Comparison of ENCODE assay signal across 14 cellular contexts in genomic region chr4:74308215-74308614, GRCh38. TPM values are rescaled to one million over a fixed set of nuclear protein-coding genes. Genes with fewer than 3 reads are reported as not detected.
DNase-seq lines count a peak whose midpoint lies in the region; TF ChIP-seq lines count a peak whose summit lies in the region.
"Had no signal": no experiment of that assay in that cellular context is flagged by ENCODE, and none has a peak within 500 bp of the region (broad histone marks: within the 10 kb centered on the region; RNA-seq: fewer than 3 reads in every experiment).

EPGN (plus strand) TSS chr4:74308470; CDS start chr4:74308534, 64 bp downstream.

- CTCF ChIA-PET in activated naive CD4-positive, alpha-beta T cell treated with anti-CD3 and anti-CD28 coated beads, Interleukin-2, amount 10 ng/mL, durations not matched to agents 7 days and 5 days (lab: Charles Lee), result no interaction called here
- CTCF ChIA-PET in RWPE1 (lab: Yijun Ruan, JAX), result interaction anchor here (1.4 kb wide), 1 partner anchor 119 kb away, joined by 4 read pairs; no protein-coding TSS in a partner anchor

- peak within 1 kb of the TSS; percentile 2 to 31 (median 16) for H3K4me3 ChIP-seq in esophagus squamous epithelium
- no peak within 1 kb of the TSS for H3K4me3 ChIP-seq in suprapubic skin

- POLR2A ChIA-PET in RWPE1 (lab: Yijun Ruan, JAX; ENCODE audit: low non-redundant PET), result no interaction called here

- H3K36me3 ChIP-seq in esophagus squamous epithelium, result peaks cover 0 to 9% (median 0%) of the 10 kb centered on the region in 3 donors
- no peaks in the 10 kb centered on the region for H3K36me3 ChIP-seq in suprapubic skin

- H3K27me3 Mint-ChIP-seq in activated naive CD4-positive, alpha-beta T cell treated with anti-CD3 and anti-CD28 coated beads, Interleukin-2, amount 10 ng/mL, durations not matched to agents 7 days and 5 days, result no peaks in the 10 kb centered on the region
- H3K27me3 Mint-ChIP-seq in nephron progenitor cell (ENCODE audit: low read depth, poor library complexity), result no peaks in the 10 kb centered on the region

- H3K4me1 ChIP-seq in esophagus squamous epithelium (peaks cover 0 to 15% (median 3%) of the 10 kb centered on the region in 3 donors), suprapubic skin (peaks cover 5% of the 10 kb centered on the region)

- H3K4me3 Mint-ChIP-seq in activated naive CD4-positive, alpha-beta T cell treated with anti-CD3 and anti-CD28 coated beads, Interleukin-2, amount 10 ng/mL, durations not matched to agents 7 days and 5 days, result no peak within 1 kb of the TSS
- no peak within 1 kb of the TSS for H3K4me3 Mint-ChIP-seq in nephron progenitor cell
- H3K4me3 Mint-ChIP-seq: WTC11 had no signal

- peaks cover 8% of the 10 kb centered on the region for H3K4me1 Mint-ChIP-seq in activated naive CD4-positive, alpha-beta T cell treated with anti-CD3 and anti-CD28 coated beads, Interleukin-2, amount 10 ng/mL, durations not matched to agents 7 days and 5 days
- no peaks in the 10 kb centered on the region for H3K4me1 Mint-ChIP-seq in nephron progenitor cell
- H3K4me1 Mint-ChIP-seq: WTC11 had no signal

- no peaks in the 10 kb centered on the region for H3K9me3 Mint-ChIP-seq in activated naive CD4-positive, alpha-beta T cell treated with anti-CD3 and anti-CD28 coated beads, Interleukin-2, amount 10 ng/mL, durations not matched to agents 7 days and 5 days
- no peaks in the 10 kb centered on the region for H3K9me3 Mint-ChIP-seq in nephron progenitor cell
- H3K9me3 Mint-ChIP-seq: WTC11 had no signal

- no peaks in the 10 kb centered on the region for H3K27me3 ChIP-seq in esophagus squamous epithelium
- H3K27me3 ChIP-seq in suprapubic skin, result no peaks in the 10 kb centered on the region

- H3K36me3 Mint-ChIP-seq in activated naive CD4-positive, alpha-beta T cell treated with anti-CD3 and anti-CD28 coated beads, Interleukin-2, amount 10 ng/mL, durations not matched to agents 7 days and 5 days, result no peaks in the 10 kb centered on the region
- H3K36me3 Mint-ChIP-seq in nephron progenitor cell (ENCODE audit: low read depth), result no peaks in the 10 kb centered on the region
- H3K36me3 Mint-ChIP-seq: WTC11 had no signal

- peak within 1 kb of the TSS; percentile 58 for H3K27ac Mint-ChIP-seq in activated naive CD4-positive, alpha-beta T cell treated with anti-CD3 and anti-CD28 coated beads, Interleukin-2, amount 10 ng/mL, durations not matched to agents 7 days and 5 days
- H3K27ac Mint-ChIP-seq in nephron progenitor cell, result no peak within 1 kb of the TSS
- H3K27ac Mint-ChIP-seq: WTC11 had no signal

- peak; percentile 28 for DNase-seq in activated naive CD4-positive, alpha-beta T cell treated with anti-CD3 and anti-CD28 coated beads, Interleukin-2, amount 10 ng/mL, durations not matched to agents 7 days and 5 days
- DNase-seq in activated naive CD4-positive, alpha-beta T cell treated with Interleukin-2 at 50 U/mL for 16 hours, result no peak
- DNase-seq in RWPE1 (ENCODE audit: low spot score), result peak; percentile 44
- DNase-seq in esophagus squamous epithelium (lab: John Stamatoyannopoulos, UW), result no peak
- DNase-seq in suprapubic skin (ENCODE audit: low spot score in 2 of 2), result no peak
- no peak for DNase-seq in AG08395 (ENCODE audit: low spot score)
- no peak for DNase-seq in nephron progenitor cell
- DNase-seq in SK-N-DZ (ENCODE audit: low spot score), result no peak
- DNase-seq: DMS 273 treated with DMSO at 0.1 percent for 48 hours, NCI-H1436 treated with DMSO at 0.1 percent for 48 hours, NCI-H526, T-helper 1 cell had no signal

- TF ChIP-seq CTCF in RWPE1 (conservative IDR thresholded peaks at IDR 0.05; ENCODE audit: low read depth) (no peak), esophagus squamous epithelium (IDR thresholded peaks at IDR 0.05) (no peak), suprapubic skin (IDR thresholded peaks at IDR 0.05) (no peak), nephron progenitor cell (IDR thresholded peaks at IDR 0.05) (no peak)

- TF ChIP-seq EP300 in suprapubic skin (IDR thresholded peaks at IDR 0.05), result no peak

- TF ChIP-seq POLR2A in esophagus squamous epithelium (IDR thresholded peaks at IDR 0.05) (no peak), suprapubic skin (IDR thresholded peaks at IDR 0.05) (no peak)

- WGBS in esophagus squamous epithelium, 2 donors, result 23 to 27% methylated on average over 5 of the region's 5 CpGs
- WGBS in suprapubic skin, result 23% methylated on average over 5 of the region's 5 CpGs

- H3K9me3 ChIP-seq in esophagus squamous epithelium (no peaks in the 10 kb centered on the region), suprapubic skin (no peaks in the 10 kb centered on the region)

- intact Hi-C loops in esophagus squamous epithelium (cut with DNase I), result no loop called here

- H3K27ac ChIP-seq in RWPE1 (no peak within 1 kb of the TSS), esophagus squamous epithelium (peak within 1 kb of the TSS in 3 of 4 donors; percentile 50 to 78 (median 63)), suprapubic skin (no peak within 1 kb of the TSS)
- H3K27ac ChIP-seq: KMS-11 had no signal

RNA-seq across cellular contexts. Expression of gene EPGN, which starts in this region (rescaled TPM):
- total RNA-seq in esophagus squamous epithelium (100 to 1,000 TPM in 1 of 4 donors, 10 to 100 TPM in 3; 48.8 to 118 (median 62.7) TPM), suprapubic skin (10 to 100 TPM in 3 of 4 donors, 1 to 10 TPM in 1; 8.8 to 28.2 (median 16.5) TPM)
- not detected in 2 replicates for polyA plus RNA-seq in SK-N-DZ (2014; cell fraction: cytosol; rRNA removed)
- polyA plus RNA-seq in SK-N-DZ (2014; cell fraction: nucleus; rRNA removed), result not detected in 2 replicates
- total RNA-seq: WTC11 had no signal

Comparison
In these comparisons a context has a peak if more than half of its experiments do, and no peak if none do; other contexts are left out.
1. DNase-seq: peak in activated naive CD4-positive, alpha-beta T cell treated with anti-CD3 and anti-CD28 coated beads, Interleukin-2, amount 10 ng/mL, durations not matched to agents 7 days and 5 days (single experiment) and RWPE1 (single experiment); none in activated naive CD4-positive, alpha-beta T cell treated with Interleukin-2 at 50 U/mL for 16 hours (single experiment), esophagus squamous epithelium (single experiment), suprapubic skin (0 of 2), AG08395 (single experiment), nephron progenitor cell (single experiment) and SK-N-DZ (single experiment).
2. H3K27ac ChIP-seq: peak in esophagus squamous epithelium (3 of 4); none in RWPE1 (single experiment) and suprapubic skin (single experiment).